ENCODE assay signal across 26 cellular contexts in the genomic region with DNA sequence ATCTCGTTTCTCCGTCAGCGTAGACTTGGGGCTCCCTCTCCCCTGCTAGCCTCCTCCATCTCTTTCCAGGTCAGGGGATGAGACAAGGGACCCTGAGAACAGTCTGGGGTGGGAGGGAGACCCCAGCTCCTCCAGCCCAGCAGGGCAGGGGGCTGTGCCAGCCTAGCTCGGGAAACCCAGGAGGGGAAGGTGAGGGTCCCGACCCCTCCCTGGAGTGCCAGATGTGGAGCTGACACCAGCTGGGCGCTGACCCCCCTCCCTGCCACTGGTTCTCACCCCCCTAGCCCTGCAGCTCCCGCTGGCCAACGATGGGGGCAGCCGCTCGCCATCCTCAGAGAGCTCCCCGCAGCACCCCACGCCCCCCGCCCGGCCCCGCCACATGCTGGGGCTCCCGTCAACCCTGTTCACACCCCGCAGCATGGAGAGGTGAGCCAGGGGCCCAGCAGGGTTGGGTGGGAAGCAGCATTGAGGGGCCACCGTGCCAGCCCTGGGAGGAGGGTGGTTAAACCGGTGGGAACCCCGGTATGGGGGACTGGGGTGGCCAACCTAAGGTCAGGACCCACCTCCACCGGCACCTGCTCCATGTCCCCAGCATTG. TPM values are rescaled to one million over a fixed set of nuclear protein-coding genes. Genes with fewer than 3 reads are reported as not detected.
"Had no signal": no experiment of that assay in that cellular context is flagged by ENCODE, and none has a peak within 500 bp of the region (broad histone marks: within the 10 kb centered on the region; RNA-seq: fewer than 3 reads in every experiment).

No MANE protein-coding gene starts in this region.

- ATAC-seq: activated CD8-positive, alpha-beta memory T cell treated with anti-CD3 and anti-CD28 coated beads, Interleukin-2, amount 10 ng/mL, durations not matched to agents 7 days and 5 days; WTC11 had no signal

- H3K27ac ChIP-seq: breast epithelium, Peyer's patch had no signal

- H3K4me3 ChIP-seq: breast epithelium, MG63, Peyer's patch had no signal

- H3K27ac Mint-ChIP-seq: activated CD4-positive, alpha-beta T cell treated with anti-CD3 and anti-CD28 coated beads, Interleukin-2, amount 10 ng/mL, durations not matched to agents 24 days and 14 days; activated CD8-positive, alpha-beta memory T cell treated with anti-CD3 and anti-CD28 coated beads, Interleukin-2, amount 10 ng/mL, durations not matched to agents 7 days and 5 days; activated naive CD4-positive, alpha-beta T cell treated with anti-CD3 and anti-CD28 coated beads, Interleukin-2, amount 50 U/mL, for 24 hours; activated T-cell treated with anti-CD3 and anti-CD28 coated beads, Interleukin-2, amount 50 U/mL, for 24 hours; activated T-helper 1 cell treated with anti-CD3 and anti-CD28 coated beads, Interleukin-12 subunit alpha, Interleukin-12 subunit beta, Interleukin-2, Interleukin-4 antibody, amounts not matched to agents 30 ng/mL and 10 ng/mL and 1 ng/mL, durations not matched to agents 14 hours and 24 hours and 36 hours; T-helper 1 cell treated with Interleukin-12 subunit alpha and Interleukin-12 subunit beta and Interleukin-4 antibody, amounts not matched to agents 30 μg/mL and 1 μg/mL, for 36 hours; WTC11 had no signal

- H3K9me3 ChIP-seq: breast epithelium, MG63, Peyer's patch had no signal

- H3K27me3 ChIP-seq: breast epithelium, Peyer's patch had no signal

- DNase-seq: activated CD4-positive, alpha-beta T cell treated with anti-CD3 and anti-CD28 coated beads, Interleukin-2, amount 50 U/mL, for 48 hours; activated CD4-positive, CD25-positive, alpha-beta regulatory T cell treated with anti-CD3 and anti-CD28 coated beads, Interleukin-2, amount 50 U/mL, for 72 hours; activated CD8-positive, alpha-beta memory T cell treated with anti-CD3 and anti-CD28 coated beads, Interleukin-2, amount 10 ng/mL, durations not matched to agents 7 days and 5 days; activated effector memory CD4-positive, alpha-beta T cell treated with Interleukin-2 at 50 U/mL for 16 hours; activated naive CD4-positive, alpha-beta T cell; activated T-cell treated with anti-CD3 and anti-CD28 coated beads, Interleukin-2, amount 50 U/mL, for 24 hours; MG63; MV-4-11; NCI-H1092 treated with DMSO at 0.1 percent for 48 hours; NCI-H1417 treated with DMSO at 0.1 percent for 48 hours; NCI-H1694; NCI-H2029 treated with DMSO at 0.1 percent for 48 hours; NCI-H345; NCI-H510A; NCI-H69; SHP77 treated with DMSO at 0.1 percent for 48 hours; T-helper 9 cell had no signal

- H3K4me3 Mint-ChIP-seq: activated CD4-positive, alpha-beta T cell treated with anti-CD3 and anti-CD28 coated beads, Interleukin-2, amount 10 ng/mL, durations not matched to agents 24 days and 14 days; activated CD8-positive, alpha-beta memory T cell treated with anti-CD3 and anti-CD28 coated beads, Interleukin-2, amount 10 ng/mL, durations not matched to agents 7 days and 5 days; activated naive CD4-positive, alpha-beta T cell treated with anti-CD3 and anti-CD28 coated beads, Interleukin-2, amount 50 U/mL, for 24 hours; activated T-cell treated with anti-CD3 and anti-CD28 coated beads, Interleukin-2, amount 50 U/mL, for 24 hours; activated T-helper 1 cell treated with anti-CD3 and anti-CD28 coated beads, Interleukin-12 subunit alpha, Interleukin-12 subunit beta, Interleukin-2, Interleukin-4 antibody, amounts not matched to agents 30 ng/mL and 10 ng/mL and 1 ng/mL, durations not matched to agents 14 hours and 24 hours and 36 hours; T-helper 1 cell treated with Interleukin-12 subunit alpha and Interleukin-12 subunit beta and Interleukin-4 antibody, amounts not matched to agents 30 μg/mL and 1 μg/mL, for 36 hours; WTC11 had no signal

- H3K27me3 Mint-ChIP-seq: activated CD4-positive, alpha-beta T cell treated with anti-CD3 and anti-CD28 coated beads, Interleukin-2, amount 10 ng/mL, durations not matched to agents 24 days and 14 days; activated CD8-positive, alpha-beta memory T cell treated with anti-CD3 and anti-CD28 coated beads, Interleukin-2, amount 10 ng/mL, durations not matched to agents 7 days and 5 days; activated naive CD4-positive, alpha-beta T cell treated with anti-CD3 and anti-CD28 coated beads, Interleukin-2, amount 50 U/mL, for 24 hours had no signal

- H3K9me3 Mint-ChIP-seq: activated CD4-positive, alpha-beta T cell treated with anti-CD3 and anti-CD28 coated beads, Interleukin-2, amount 10 ng/mL, durations not matched to agents 24 days and 14 days; activated naive CD4-positive, alpha-beta T cell treated with anti-CD3 and anti-CD28 coated beads, Interleukin-2, amount 50 U/mL, for 24 hours; activated T-cell treated with anti-CD3 and anti-CD28 coated beads, Interleukin-2, amount 50 U/mL, for 24 hours; activated T-helper 1 cell treated with anti-CD3 and anti-CD28 coated beads, Interleukin-12 subunit alpha, Interleukin-12 subunit beta, Interleukin-2, Interleukin-4 antibody, amounts not matched to agents 30 ng/mL and 10 ng/mL and 1 ng/mL, durations not matched to agents 14 hours and 24 hours and 36 hours; T-helper 1 cell treated with Interleukin-12 subunit alpha and Interleukin-12 subunit beta and Interleukin-4 antibody, amounts not matched to agents 30 μg/mL and 1 μg/mL, for 36 hours; WTC11 had no signal

RNA-seq across cellular contexts. Expression of gene TGFBR3L, which starts 5.1 kb away (rescaled TPM):
- total RNA-seq: Peyer's patch, SK-MEL-5 had no signal

RNA-seq across cellular contexts. Expression of gene LRRC8E, which starts 21.3 kb away (rescaled TPM):
- total RNA-seq: activated CD4-positive, alpha-beta T cell treated with anti-CD3 and anti-CD28 coated beads, Interleukin-2, amount 10 ng/mL, durations not matched to agents 24 days and 14 days; activated CD8-positive, alpha-beta memory T cell treated with anti-CD3 and anti-CD28 coated beads, Interleukin-2, amount 10 ng/mL, durations not matched to agents 7 days and 5 days; activated T-helper 1 cell treated with anti-CD3 and anti-CD28 coated beads, Interleukin-12 subunit alpha, Interleukin-12 subunit beta, Interleukin-2, Interleukin-4 antibody, amounts not matched to agents 30 ng/mL and 10 ng/mL and 1 ng/mL, durations not matched to agents 14 hours and 24 hours and 36 hours had no signal
- polyA plus RNA-seq: aorta had no signal
